Comparison of ENCODE assay signal across 23 cellular contexts in the genomic region with DNA sequence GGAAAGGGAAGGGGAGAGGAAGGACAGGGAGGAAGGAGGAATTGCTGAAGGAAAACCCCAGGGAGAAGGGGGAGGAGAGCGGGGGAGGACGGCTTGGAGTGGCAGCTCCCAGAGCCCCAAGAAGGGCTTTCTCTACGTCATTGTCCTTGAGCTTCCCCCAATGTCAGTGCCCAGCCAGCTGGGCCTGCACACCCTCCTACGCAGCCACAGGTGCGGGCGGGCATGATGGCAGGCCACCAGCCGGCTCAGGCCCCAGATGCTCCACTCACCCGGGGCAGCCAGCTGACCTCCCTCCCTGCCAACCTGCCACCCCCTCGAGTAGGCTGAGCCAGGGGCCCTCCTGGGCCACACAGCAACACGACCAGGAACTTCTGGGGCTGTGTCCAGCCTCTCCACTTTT. TPM values are rescaled to one million over a fixed set of nuclear protein-coding genes. Genes with fewer than 3 reads are reported as not detected.
"Had no signal": no experiment of that assay in that cellular context is flagged by ENCODE, and none has a peak within 500 bp of the region (broad histone marks: within the 10 kb centered on the region; RNA-seq: fewer than 3 reads in every experiment).

No MANE protein-coding gene starts in this region.

- H3K4me3 Mint-ChIP-seq: activated CD4-positive, alpha-beta memory T cell treated with anti-CD3 and anti-CD28 coated beads for 36 hours; activated naive CD8-positive, alpha-beta T cell treated with anti-CD3 and anti-CD28 coated beads for 36 hours; memory B cell; natural killer cell treated with Interleukin-12 subunit alpha and Interleukin-12 subunit beta and Interleukin-15 and Interleukin-18, amount 100 ng/mL, for 72 hours; stimulated activated memory B cell treated with anti-CD40 and anti-IgM and Interleukin-4, amounts not matched to agents 10 μg/mL and 1 μg/mL and 100 μg/mL, for 72 hours had no signal

- H3K27ac ChIP-seq: coronary artery, epithelial cell of prostate, gastroesophageal sphincter, heart right ventricle, stomach, testis, uterus had no signal

- H3K27me3 ChIP-seq: testis, uterus had no signal

- H3K36me3 Mint-ChIP-seq: activated CD4-positive, alpha-beta memory T cell treated with anti-CD3 and anti-CD28 coated beads for 36 hours; activated naive CD8-positive, alpha-beta T cell treated with anti-CD3 and anti-CD28 coated beads for 36 hours; natural killer cell treated with Interleukin-12 subunit alpha and Interleukin-12 subunit beta and Interleukin-15 and Interleukin-18, amount 100 ng/mL, for 72 hours; stimulated activated memory B cell treated with anti-CD40 and anti-IgM and Interleukin-4, amounts not matched to agents 10 μg/mL and 1 μg/mL and 100 μg/mL, for 72 hours had no signal

- H3K9me3 Mint-ChIP-seq: activated CD4-positive, alpha-beta memory T cell treated with anti-CD3 and anti-CD28 coated beads for 36 hours; activated naive CD8-positive, alpha-beta T cell treated with anti-CD3 and anti-CD28 coated beads for 36 hours; memory B cell; natural killer cell treated with Interleukin-12 subunit alpha and Interleukin-12 subunit beta and Interleukin-15 and Interleukin-18, amount 100 ng/mL, for 72 hours; stimulated activated memory B cell treated with anti-CD40 and anti-IgM and Interleukin-4, amounts not matched to agents 10 μg/mL and 1 μg/mL and 100 μg/mL, for 72 hours had no signal

- H3K36me3 ChIP-seq: gastroesophageal sphincter, heart right ventricle, stomach, uterus had no signal

- H3K4me1 ChIP-seq: testis, uterus had no signal

- H3K27ac Mint-ChIP-seq: activated CD4-positive, alpha-beta memory T cell treated with anti-CD3 and anti-CD28 coated beads for 36 hours; activated naive CD8-positive, alpha-beta T cell treated with anti-CD3 and anti-CD28 coated beads for 36 hours; memory B cell; natural killer cell treated with Interleukin-12 subunit alpha and Interleukin-12 subunit beta and Interleukin-15 and Interleukin-18, amount 100 ng/mL, for 72 hours; stimulated activated memory B cell treated with anti-CD40 and anti-IgM and Interleukin-4, amounts not matched to agents 10 μg/mL and 1 μg/mL and 100 μg/mL, for 72 hours had no signal

- H3K4me1 Mint-ChIP-seq: activated naive CD8-positive, alpha-beta T cell treated with anti-CD3 and anti-CD28 coated beads for 36 hours; stimulated activated memory B cell treated with anti-CD40 and anti-IgM and Interleukin-4, amounts not matched to agents 10 μg/mL and 1 μg/mL and 100 μg/mL, for 72 hours had no signal

- H3K9me3 ChIP-seq: gastroesophageal sphincter, heart right ventricle, stomach, testis, uterus had no signal

- H3K4me3 ChIP-seq: coronary artery, gastroesophageal sphincter, heart right ventricle, stomach, testis, uterus had no signal

- ATAC-seq: gastroesophageal sphincter; heart right ventricle; natural killer cell treated with Interleukin-12 subunit alpha and Interleukin-12 subunit beta and Interleukin-15 and Interleukin-18, amount 100 ng/mL, for 72 hours; sciatic nerve; stimulated activated memory B cell treated with anti-CD40 and anti-IgM and Interleukin-4, amounts not matched to agents 10 μg/mL and 1 μg/mL and 100 μg/mL, for 72 hours had no signal

- DNase-seq: activated CD4-positive, alpha-beta memory T cell treated with anti-CD3 and anti-CD28 coated beads for 36 hours; activated CD4-positive, alpha-beta T cell treated with anti-CD3 and anti-CD28 coated beads for 48 hours; activated naive CD4-positive, alpha-beta T cell treated with Interleukin-2 at 50 U/mL for 16 hours; activated naive CD8-positive, alpha-beta T cell treated with anti-CD3 and anti-CD28 coated beads for 36 hours; activated T-cell treated with anti-CD3 and anti-CD28 coated beads, Interleukin-2, amount 50 U/mL, for 48 hours; amniotic stem cell; cerebellar nuclear complex; heart right ventricle; islet precursor cell; left cardiac atrium; nucleus accumbens; small intestine; stomach; testis; trophoblast cell; uterus had no signal

RNA-seq across cellular contexts. Expression of a gene that starts 11.2 kb away (rescaled TPM):
- total RNA-seq: activated CD4-positive, alpha-beta memory T cell treated with anti-CD3 and anti-CD28 coated beads for 36 hours; activated naive CD8-positive, alpha-beta T cell treated with anti-CD3 and anti-CD28 coated beads for 36 hours; natural killer cell treated with Interleukin-12 subunit alpha and Interleukin-12 subunit beta and Interleukin-15 and Interleukin-18, amount 100 ng/mL, for 72 hours had no signal
